In genomic region chr17:28750178-28751047, GRCh38 we compare ENCODE assay signal across 8 cellular contexts. TPM values are rescaled to one million over a fixed set of nuclear protein-coding genes. Genes with fewer than 3 reads are reported as not detected.
DNase-seq lines count a peak whose midpoint lies in the region; ATAC-seq, FAIRE-seq and TF ChIP-seq lines count a peak whose summit lies in the region.

No MANE protein-coding gene starts in this region.

- no peak for FAIRE-seq in H1 (lab: Jason Lieb, UNC)

- no peak overlapping the region for H3K18ac ChIP-seq in H1 (ENCODE audit: extremely low read depth, low read length)

- no peak overlapping the region for H4K5ac ChIP-seq in H1 (ENCODE audit: insufficient read length, low read depth, low read length)

- H3K4me1 ChIP-seq in HUES64 (ENCODE audit: insufficient read depth, low read length) = peaks cover 14% of the 10 kb centered on the region; the same call in 1 of the 2 replicates
- H3K4me1 ChIP-seq in H1 (replicated peaks in 1 of 4; ENCODE audit: control insufficient read depth in 3 of 4, insufficient read depth in 4 of 4, low read length in 3 of 4) = peaks cover 0 to 30% (median 24%) of the 10 kb centered on the region in 4 experiments; a peak in 6 of 7 replicates

- no peak overlapping the region for H2AFZ ChIP-seq in H1 (ENCODE audit: low read length)

- intact Hi-C loops in CD14-positive monocyte (cut with micrococcal nuclease) = loop anchor here (1.0 kb wide), 2 partner anchors 23 to 24 kb away; partner anchors contain the start of gene TLCD1 (in 1 of the 2)

- H2BK15ac ChIP-seq in H1 (ENCODE audit: low read length) = no peak overlapping the region

- no peak overlapping the region for H3K14ac ChIP-seq in H1 (ENCODE audit: insufficient read length)

- H3K27me3 Mint-ChIP-seq in CD14-positive monocyte (ENCODE audit: low read depth in 3 of 3) = peaks cover 2 to 12% (median 12%) of the 10 kb centered on the region in 3 donors

- peaks cover 14% of the 10 kb centered on the region for H3K79me1 ChIP-seq in H1 (ENCODE audit: low read depth, low read length)

- H2BK20ac ChIP-seq in H1 (ENCODE audit: low read length) = no peak overlapping the region

- no peak overlapping the region for H2BK12ac ChIP-seq in H1 (ENCODE audit: low read depth, low read length)

- H3K27me3 ChIP-seq in HUES64 (ENCODE audit: insufficient read depth, low read length) (no peaks in the 10 kb centered on the region), H1 (replicated peaks in 1 of 4; ENCODE audit: control insufficient read depth in 3 of 4, extremely low read depth in 1 of 4, insufficient read depth in 3 of 4, low read length in 3 of 4) (no peaks in the 10 kb centered on the region)

- H3K79me2 ChIP-seq in H1 (ENCODE audit: control insufficient read depth in 1 of 2, insufficient read depth in 2 of 2, low read length in 2 of 2) = peaks cover 11 to 32% of the 10 kb centered on the region in 2 experiments; a peak in 3 of 4 replicates

- H4K8ac ChIP-seq in H1 (ENCODE audit: extremely low read depth, insufficient read depth, low read length) = no peak overlapping the region

- no peak overlapping the region for H2AK5ac ChIP-seq in H1 (ENCODE audit: low read depth, low read length)

- H3K4me1 Mint-ChIP-seq in CD14-positive monocyte = peaks cover 3% of the 10 kb centered on the region

- no peak overlapping the region for H3K4me2 ChIP-seq in H1 (ENCODE audit: insufficient read depth in 1 of 2, low read depth in 2 of 2, low read length in 2 of 2)

- TF ChIP-seq EP300 in H1 (IDR thresholded peaks at IDR 0.05; ENCODE audit: borderline replicate concordance in 1 of 2, low read depth in 2 of 2, low read length in 2 of 2) = 0 out of 3 replicates have a peak, but pooled peaks of 1 of the 2 experiments have one; percentile 5

- H3K56ac ChIP-seq in H1 (replicated peaks; ENCODE audit: insufficient read length, low read depth, low read length) = no peak overlapping the region

- H3K23me2 ChIP-seq in H1 (ENCODE audit: low read depth, low read length) = peaks cover 10% of the 10 kb centered on the region

- H3K9ac ChIP-seq in HUES64 (ENCODE audit: low read depth, low read length) (no peak overlapping the region), H1 (replicated peaks in 1 of 4; ENCODE audit: extremely low read depth in 1 of 4, low read depth in 3 of 4, low read length in 3 of 4) (no peak overlapping the region)

- no peak overlapping the region for H4K91ac ChIP-seq in H1 (replicated peaks; ENCODE audit: insufficient read length, low read length)

- peak; percentile 71 to 81 for TF ChIP-seq RAD21 in H1 (IDR thresholded peaks at IDR 0.05 in 1 of 2, conservative IDR thresholded peaks at IDR 0.05 in 1 of 2; ENCODE audit: low read depth in 2 of 2, low read length in 2 of 2)

- no peak overlapping the region for H3K4ac ChIP-seq in H1 (replicated peaks; ENCODE audit: insufficient read length, low read depth, low read length)

- peak; percentile 99 for TF ChIP-seq CTCF in CD14-positive monocyte (IDR thresholded peaks at IDR 0.05)
- peak; percentile 98 to 100 (median 100) for TF ChIP-seq CTCF in H1 (IDR thresholded peaks at IDR 0.05; ENCODE audit: control extremely low read depth in 1 of 3, insufficient read depth in 1 of 3, low read depth in 1 of 3, low read length in 3 of 3)

- peak; percentile 72 for ATAC-seq in GM19452 (IDR thresholded peaks at IDR 0.05; ENCODE audit: unreplicated experiment)

- H2BK5ac ChIP-seq in H1 (ENCODE audit: low read depth, low read length) = no peak overlapping the region

- H3K9me3 Mint-ChIP-seq in CD14-positive monocyte = no peaks in the 10 kb centered on the region

- H3K4me3 ChIP-seq in HUES64 (ENCODE audit: low read length) (no peak overlapping the region), H1 (ENCODE audit: extremely low read depth in 1 of 4, insufficient read depth in 2 of 4, low read depth in 3 of 4, low read length in 4 of 4) (no peak overlapping the region)

- DNase-seq in CD14-positive monocyte (ENCODE audit: low spot score) = peak; percentile 92
- DNase-seq in NOMO-1 treated with DMSO at 0.1 percent for 48 hours (lab: John Stamatoyannopoulos, UW; ENCODE audit: unreplicated experiment) = peak; percentile 79
- DNase-seq in activated CD8-positive, alpha-beta memory T cell treated with anti-CD3 and anti-CD28 coated beads for 48 hours (ENCODE audit: low read depth in 2 of 3, low spot score in 2 of 3) = peak; percentile 69 to 77 (median 77)
- DNase-seq in H1 (ENCODE audit: low read depth in 1 of 2, low spot score in 2 of 2) = peak in 1 of 2 experiments; percentile 96
- DNase-seq in mesenteric fat pad (ENCODE audit: low spot score) = peak; percentile 95
- peak; percentile 62 to 81 for DNase-seq in stimulated activated CD8-positive, alpha-beta memory T cell treated with anti-CD3 and anti-CD28 coated beads, Interleukin-15, amount 100 ng/mL, for 4 hours (ENCODE audit: low read depth in 2 of 2)

- H3K27ac Mint-ChIP-seq in CD14-positive monocyte = no peak overlapping the region

- H3K36me3 ChIP-seq in HUES64 (ENCODE audit: insufficient read depth, low read length) (peaks cover 63% of the 10 kb centered on the region), H1 (ENCODE audit: control insufficient read depth in 2 of 4, insufficient read depth in 4 of 4, low read length in 3 of 4) (peaks cover 29 to 56% (median 32%) of the 10 kb centered on the region in 4 experiments)

- no peak overlapping the region for H2BK120ac ChIP-seq in H1 (replicated peaks; ENCODE audit: low read depth, low read length)

- 58% methylated on average over 20 of the region's 20 CpGs for WGBS in HUES64
- 53% methylated on average over 20 of the region's 20 CpGs; no CpG with 5 or more reads in 1 of the 2 experiments for WGBS in H1 (ENCODE audit: extremely low coverage in 1 of 2, insufficient coverage in 1 of 2, insufficient read length in 1 of 2, insufficient replicate concordance in 2 of 2, low coverage in 1 of 2, low lambda C conversion rate in 2 of 2, missing lambda C conversion rate in 1 of 2), 2 experiments

- TF ChIP-seq POLR2A in H1 (IDR thresholded peaks at IDR 0.05; ENCODE audit: control extremely low read depth in 1 of 2, low read depth in 2 of 2, low read length in 2 of 2) = peak in 1 of 2 experiments; percentile 73; a peak in 2 of 3 replicates

- H3K36me3 Mint-ChIP-seq in CD14-positive monocyte = peaks cover 6 to 7% of the 10 kb centered on the region in 2 donors

- CTCF ChIA-PET in H1 (lab: Charles Lee; ENCODE audit: partially characterized antibody) = interaction anchor here (0.6 to 11.7 kb wide), 39 partner anchors 7 to 218 kb away, joined by 3 to 316 read pairs (median 4); partner anchors contain the start of genes FLOT2, NEK8, RPL23A and TLCD1

- H4K20me1 ChIP-seq in H1 (replicated peaks in 1 of 2; ENCODE audit: control insufficient read depth in 1 of 2, insufficient read depth in 2 of 2, low read length in 2 of 2) = peaks cover 30 to 34% of the 10 kb centered on the region in 2 experiments

- H3K23ac ChIP-seq in H1 (ENCODE audit: insufficient read length) = no peak overlapping the region

- H3K9me3 ChIP-seq in HUES64 (ENCODE audit: insufficient read depth, low read depth, low read length) (no peaks in the 10 kb centered on the region), H1 (ENCODE audit: insufficient read depth in 2 of 2, low read depth in 1 of 2, low read length in 1 of 2) (no peaks in the 10 kb centered on the region)

- H3K27ac ChIP-seq in HUES64 (ENCODE audit: low read depth, low read length) = peak overlapping the region; percentile 4; the same call in 1 of the 2 replicates
- H3K27ac ChIP-seq in H1 (ENCODE audit: low read depth, low read length) = no peak overlapping the region

- no peak overlapping the region for H3K4me3 Mint-ChIP-seq in CD14-positive monocyte

- POLR2A ChIA-PET in H1 (lab: Charles Lee; ENCODE audit: partially characterized antibody) = interaction anchor here (0.6 to 15.3 kb wide), 23 partner anchors 7 to 199 kb away, joined by 3 to 813 read pairs (median 4); partner anchors contain the start of genes FAM222B, NEK8, PROCA1 and RAB34

RNA-seq across cellular contexts. Expression of gene TRAF4, which starts 6.6 kb away (rescaled TPM):
- polyA plus RNA-seq in CD14-positive monocyte (1 to 10 TPM in 1 of 2 donors, under 1 TPM in 1; 0.33 to 1.0 TPM), H1 (2011; rRNA removed) (170 and 282 TPM in 2 replicates)
- polyA plus RNA-seq in HUES64 (2013, experiment 1 of 2) = 118 TPM
- polyA plus RNA-seq in HUES64 (2013, experiment 2 of 2) = 115 TPM
- 167 TPM in 2 replicates for total RNA-seq in H1 (2021; fragmentation: NEBNext Ultra II Directional; extraction: Animal tissue kit (Norgen Biotek cat#: 25700))
- 199 TPM for polyA plus RNA-seq in H1 (2011; cell fraction: cytosol; rRNA removed)
- 535 TPM for polyA plus RNA-seq in H1 (2011; cell fraction: nucleus; rRNA removed)
- 73.4 to 130 TPM (median 126 TPM) in 4 replicates for polyA plus RNA-seq in H1 (2012, experiment 1 of 2)
- polyA plus RNA-seq in H1 (2012, experiment 2 of 2) = 133 TPM
- polyA plus RNA-seq in H1 (2013, experiment 1 of 2) = 141 TPM
- 132 TPM for polyA plus RNA-seq in H1 (2013, experiment 2 of 2)
- 127 and 172 TPM in 2 replicates for polyA minus RNA-seq in H1 (2011; rRNA and poly(A)+ RNA removed)
- 127 TPM for polyA minus RNA-seq in H1 (2011; cell fraction: cytosol; rRNA and poly(A)+ RNA removed)
- 288 TPM for polyA minus RNA-seq in H1 (2011; cell fraction: nucleus; rRNA and poly(A)+ RNA removed)
- total RNA-seq in mesenteric fat pad = 17.5 TPM

RNA-seq across cellular contexts. Expression of gene NEK8, which starts 21.8 kb away (rescaled TPM):
- polyA plus RNA-seq in CD14-positive monocyte (1 to 10 TPM; 2.7 to 3.1 TPM), H1 (2011; rRNA removed) (23.3 and 23.4 TPM in 2 replicates)
- polyA plus RNA-seq in HUES64 (2013, experiment 1 of 2) = 10.3 TPM
- 8.4 TPM for polyA plus RNA-seq in HUES64 (2013, experiment 2 of 2)
- total RNA-seq in H1 (2021; fragmentation: NEBNext Ultra II Directional; extraction: Animal tissue kit (Norgen Biotek cat#: 25700)) = 14.9 and 16.8 TPM in 2 replicates
- 30.0 TPM for polyA plus RNA-seq in H1 (2011; cell fraction: cytosol; rRNA removed)
- 57.5 TPM for polyA plus RNA-seq in H1 (2011; cell fraction: nucleus; rRNA removed)
- 19.9 to 22.9 TPM (median 20.6 TPM) in 4 replicates for polyA plus RNA-seq in H1 (2012, experiment 1 of 2)
- 12.2 TPM for polyA plus RNA-seq in H1 (2012, experiment 2 of 2)
- 12.7 TPM for polyA plus RNA-seq in H1 (2013, experiment 1 of 2)
- 10.6 TPM for polyA plus RNA-seq in H1 (2013, experiment 2 of 2)
- polyA minus RNA-seq in H1 (2011; rRNA and poly(A)+ RNA removed) = 57.7 and 64.5 TPM in 2 replicates
- 11.2 TPM for polyA minus RNA-seq in H1 (2011; cell fraction: cytosol; rRNA and poly(A)+ RNA removed)
- 46.1 TPM for polyA minus RNA-seq in H1 (2011; cell fraction: nucleus; rRNA and poly(A)+ RNA removed)
- 2.3 TPM for total RNA-seq in mesenteric fat pad

RNA-seq across cellular contexts. Expression of gene TLCD1, which starts 24.4 kb away (rescaled TPM):
- polyA plus RNA-seq in CD14-positive monocyte = not detected
- 32.9 TPM for polyA plus RNA-seq in HUES64 (2013, experiment 1 of 2)
- 35.6 TPM for polyA plus RNA-seq in HUES64 (2013, experiment 2 of 2)
- 40.7 and 45.3 TPM in 2 replicates for total RNA-seq in H1 (2021; fragmentation: NEBNext Ultra II Directional; extraction: Animal tissue kit (Norgen Biotek cat#: 25700))
- 101 and 128 TPM in 2 replicates for polyA plus RNA-seq in H1 (2011; rRNA removed)
- polyA plus RNA-seq in H1 (2011; cell fraction: cytosol; rRNA removed) = 68.5 TPM
- polyA plus RNA-seq in H1 (2011; cell fraction: nucleus; rRNA removed) = 49.5 TPM
- polyA plus RNA-seq in H1 (2012, experiment 1 of 2) = 52.1 to 60.3 TPM (median 56.3 TPM) in 4 replicates
- polyA plus RNA-seq in H1 (2012, experiment 2 of 2) = 75.5 TPM
- 78.2 TPM for polyA plus RNA-seq in H1 (2013, experiment 1 of 2)
- 86.3 TPM for polyA plus RNA-seq in H1 (2013, experiment 2 of 2)
- 56.0 and 64.2 TPM in 2 replicates for polyA minus RNA-seq in H1 (2011; rRNA and poly(A)+ RNA removed)
- 19.7 TPM for polyA minus RNA-seq in H1 (2011; cell fraction: cytosol; rRNA and poly(A)+ RNA removed)
- polyA minus RNA-seq in H1 (2011; cell fraction: nucleus; rRNA and poly(A)+ RNA removed) = 40.5 TPM
- 3.4 TPM for total RNA-seq in mesenteric fat pad

RNA-seq across cellular contexts. Expression of gene RPL23A, which starts 30.6 kb away (rescaled TPM):
- polyA plus RNA-seq in CD14-positive monocyte (1,000 to 10,000 TPM; 1,152 to 1,304 TPM), H1 (2011; rRNA removed) (884 and 1,227 TPM in 2 replicates)
- 2,115 TPM for polyA plus RNA-seq in HUES64 (2013, experiment 1 of 2)
- 2,394 TPM for polyA plus RNA-seq in HUES64 (2013, experiment 2 of 2)
- total RNA-seq in H1 (2021; fragmentation: NEBNext Ultra II Directional; extraction: Animal tissue kit (Norgen Biotek cat#: 25700)) = 2,145 and 2,163 TPM in 2 replicates
- polyA plus RNA-seq in H1 (2011; cell fraction: cytosol; rRNA removed) = 1,258 TPM
- 306 TPM for polyA plus RNA-seq in H1 (2011; cell fraction: nucleus; rRNA removed)
- 2,135 to 2,354 TPM (median 2,206 TPM) in 4 replicates for polyA plus RNA-seq in H1 (2012, experiment 1 of 2)
- 1,447 TPM for polyA plus RNA-seq in H1 (2012, experiment 2 of 2)
- 3,898 TPM for polyA plus RNA-seq in H1 (2013, experiment 1 of 2)
- 3,934 TPM for polyA plus RNA-seq in H1 (2013, experiment 2 of 2)
- 698 and 961 TPM in 2 replicates for polyA minus RNA-seq in H1 (2011; rRNA and poly(A)+ RNA removed)
- 469 TPM for polyA minus RNA-seq in H1 (2011; cell fraction: cytosol; rRNA and poly(A)+ RNA removed)
- 493 TPM for polyA minus RNA-seq in H1 (2011; cell fraction: nucleus; rRNA and poly(A)+ RNA removed)
- total RNA-seq in mesenteric fat pad = 1,078 TPM

RNA-seq across cellular contexts. Expression of gene RAB34, which starts 32.7 kb away (rescaled TPM):
- polyA plus RNA-seq in CD14-positive monocyte (10 to 100 TPM; 66.7 to 79.1 TPM), H1 (2011; rRNA removed) (305 and 317 TPM in 2 replicates)
- 182 TPM for polyA plus RNA-seq in HUES64 (2013, experiment 1 of 2)
- polyA plus RNA-seq in HUES64 (2013, experiment 2 of 2) = 154 TPM
- total RNA-seq in H1 (2021; fragmentation: NEBNext Ultra II Directional; extraction: Animal tissue kit (Norgen Biotek cat#: 25700)) = 236 and 237 TPM in 2 replicates
- polyA plus RNA-seq in H1 (2011; cell fraction: cytosol; rRNA removed) = 271 TPM
- 400 TPM for polyA plus RNA-seq in H1 (2011; cell fraction: nucleus; rRNA removed)
- 251 to 292 TPM (median 264 TPM) in 4 replicates for polyA plus RNA-seq in H1 (2012, experiment 1 of 2)
- 494 TPM for polyA plus RNA-seq in H1 (2012, experiment 2 of 2)
- polyA plus RNA-seq in H1 (2013, experiment 1 of 2) = 193 TPM
- polyA plus RNA-seq in H1 (2013, experiment 2 of 2) = 187 TPM
- 277 and 302 TPM in 2 replicates for polyA minus RNA-seq in H1 (2011; rRNA and poly(A)+ RNA removed)
- polyA minus RNA-seq in H1 (2011; cell fraction: cytosol; rRNA and poly(A)+ RNA removed) = 114 TPM
- 81.9 TPM for polyA minus RNA-seq in H1 (2011; cell fraction: nucleus; rRNA and poly(A)+ RNA removed)
- 43.3 TPM for total RNA-seq in mesenteric fat pad
